ENCODE assay signal across 1 cellular context in the genomic region with DNA sequence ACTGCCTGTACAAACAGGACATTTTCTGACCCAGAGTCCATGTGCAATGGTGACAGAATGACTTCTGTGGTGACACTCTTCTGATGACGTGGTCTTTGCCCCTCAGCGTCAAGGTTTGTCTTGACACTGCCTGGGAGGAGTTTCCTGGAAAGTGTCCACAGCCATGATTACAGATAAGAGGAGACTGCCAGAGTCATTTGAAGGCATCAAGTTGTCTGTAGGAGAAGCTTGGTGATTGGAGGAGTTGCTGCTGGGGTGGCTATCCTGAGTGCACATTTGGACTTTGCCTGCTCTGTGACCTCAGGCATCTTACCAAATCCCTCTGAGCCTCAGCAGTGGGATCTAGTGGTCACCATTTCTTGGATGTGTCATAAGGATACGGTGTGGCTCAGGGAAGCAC.
TF ChIP-seq lines count a peak whose summit lies in the region.

No MANE protein-coding gene starts in this region.

TF ChIP-seq in K562, 482 proteins besides CTCF, POLR2A, EP300 and RAD21 (continued from another document and continues in another):
- no peak for TF ChIP-seq NR4A1 (CRISPR knock-in tag; IDR thresholded peaks at IDR 0.05)
- TF ChIP-seq NR4A1 (tag; IDR thresholded peaks at IDR 0.05) = 0 out of 2 replicates have a peak, but pooled peaks have one; percentile 45
- no peak for TF ChIP-seq KLF6 (CRISPR knock-in tag; IDR thresholded peaks at IDR 0.05; ENCODE audit: borderline replicate concordance)
- TF ChIP-seq, protein P1, sequence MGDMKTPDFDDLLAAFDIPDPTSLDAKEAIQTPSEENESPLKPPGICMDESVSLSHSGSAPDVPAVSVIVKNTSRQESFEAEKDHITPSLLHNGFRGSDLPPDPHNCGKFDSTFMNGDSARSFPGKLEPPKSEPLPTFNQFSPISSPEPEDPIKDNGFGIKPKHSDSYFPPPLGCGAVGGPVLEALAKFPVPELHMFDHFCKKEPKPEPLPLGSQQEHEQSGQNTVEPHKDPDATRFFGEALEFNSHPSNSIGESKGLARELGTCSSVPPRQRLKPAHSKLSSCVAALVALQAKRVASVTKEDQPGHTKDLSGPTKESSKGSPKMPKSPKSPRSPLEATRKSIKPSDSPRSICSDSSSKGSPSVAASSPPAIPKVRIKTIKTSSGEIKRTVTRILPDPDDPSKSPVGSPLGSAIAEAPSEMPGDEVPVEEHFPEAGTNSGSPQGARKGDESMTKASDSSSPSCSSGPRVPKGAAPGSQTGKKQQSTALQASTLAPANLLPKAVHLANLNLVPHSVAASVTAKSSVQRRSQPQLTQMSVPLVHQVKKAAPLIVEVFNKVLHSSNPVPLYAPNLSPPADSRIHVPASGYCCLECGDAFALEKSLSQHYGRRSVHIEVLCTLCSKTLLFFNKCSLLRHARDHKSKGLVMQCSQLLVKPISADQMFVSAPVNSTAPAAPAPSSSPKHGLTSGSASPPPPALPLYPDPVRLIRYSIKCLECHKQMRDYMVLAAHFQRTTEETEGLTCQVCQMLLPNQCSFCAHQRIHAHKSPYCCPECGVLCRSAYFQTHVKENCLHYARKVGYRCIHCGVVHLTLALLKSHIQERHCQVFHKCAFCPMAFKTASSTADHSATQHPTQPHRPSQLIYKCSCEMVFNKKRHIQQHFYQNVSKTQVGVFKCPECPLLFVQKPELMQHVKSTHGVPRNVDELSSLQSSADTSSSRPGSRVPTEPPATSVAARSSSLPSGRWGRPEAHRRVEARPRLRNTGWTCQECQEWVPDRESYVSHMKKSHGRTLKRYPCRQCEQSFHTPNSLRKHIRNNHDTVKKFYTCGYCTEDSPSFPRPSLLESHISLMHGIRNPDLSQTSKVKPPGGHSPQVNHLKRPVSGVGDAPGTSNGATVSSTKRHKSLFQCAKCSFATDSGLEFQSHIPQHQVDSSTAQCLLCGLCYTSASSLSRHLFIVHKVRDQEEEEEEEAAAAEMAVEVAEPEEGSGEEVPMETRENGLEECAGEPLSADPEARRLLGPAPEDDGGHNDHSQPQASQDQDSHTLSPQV (IDR thresholded peaks at IDR 0.05) = peak; percentile 57; the same call in 1 of the 2 replicates
- TF ChIP-seq ZNF165 (CRISPR knock-in tag; IDR thresholded peaks at IDR 0.05; ENCODE audit: borderline replicate concordance) = no peak
- no peak for TF ChIP-seq ZC3H11A (IDR thresholded peaks at IDR 0.05; ENCODE audit: low read depth, low read length)
- TF ChIP-seq ZBTB1 (CRISPR knock-in tag; IDR thresholded peaks at IDR 0.05; ENCODE audit: borderline replicate concordance, low read depth) = no peak
- TF ChIP-seq RFX1 (IDR thresholded peaks at IDR 0.05) = no peak
- TF ChIP-seq, protein P2, sequence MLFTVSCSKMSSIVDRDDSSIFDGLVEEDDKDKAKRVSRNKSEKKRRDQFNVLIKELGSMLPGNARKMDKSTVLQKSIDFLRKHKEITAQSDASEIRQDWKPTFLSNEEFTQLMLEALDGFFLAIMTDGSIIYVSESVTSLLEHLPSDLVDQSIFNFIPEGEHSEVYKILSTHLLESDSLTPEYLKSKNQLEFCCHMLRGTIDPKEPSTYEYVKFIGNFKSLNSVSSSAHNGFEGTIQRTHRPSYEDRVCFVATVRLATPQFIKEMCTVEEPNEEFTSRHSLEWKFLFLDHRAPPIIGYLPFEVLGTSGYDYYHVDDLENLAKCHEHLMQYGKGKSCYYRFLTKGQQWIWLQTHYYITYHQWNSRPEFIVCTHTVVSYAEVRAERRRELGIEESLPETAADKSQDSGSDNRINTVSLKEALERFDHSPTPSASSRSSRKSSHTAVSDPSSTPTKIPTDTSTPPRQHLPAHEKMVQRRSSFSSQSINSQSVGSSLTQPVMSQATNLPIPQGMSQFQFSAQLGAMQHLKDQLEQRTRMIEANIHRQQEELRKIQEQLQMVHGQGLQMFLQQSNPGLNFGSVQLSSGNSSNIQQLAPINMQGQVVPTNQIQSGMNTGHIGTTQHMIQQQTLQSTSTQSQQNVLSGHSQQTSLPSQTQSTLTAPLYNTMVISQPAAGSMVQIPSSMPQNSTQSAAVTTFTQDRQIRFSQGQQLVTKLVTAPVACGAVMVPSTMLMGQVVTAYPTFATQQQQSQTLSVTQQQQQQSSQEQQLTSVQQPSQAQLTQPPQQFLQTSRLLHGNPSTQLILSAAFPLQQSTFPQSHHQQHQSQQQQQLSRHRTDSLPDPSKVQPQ (CRISPR knock-in tag; IDR thresholded peaks at IDR 0.05; ENCODE audit: borderline replicate concordance) = no peak
- TF ChIP-seq CREB1 (IDR thresholded peaks at IDR 0.05) = peak; percentile 93
- TF ChIP-seq CREB1 (CRISPR knock-in tag; IDR thresholded peaks at IDR 0.05) = peak; percentile 90
- peak; percentile 87 for TF ChIP-seq L3MBTL2 (IDR thresholded peaks at IDR 0.05)
- TF ChIP-seq RBM15 (IDR thresholded peaks at IDR 0.05; ENCODE audit: insufficient read depth, low read length) = no peak
- peak; percentile 65 for TF ChIP-seq MYC (IDR thresholded peaks at IDR 0.05; ENCODE audit: low read depth, low read length)
- TF ChIP-seq MYC (CRISPR knock-in tag; IDR thresholded peaks at IDR 0.05; ENCODE audit: borderline replicate concordance, low read depth) = no peak
- TF ChIP-seq, protein P3, sequence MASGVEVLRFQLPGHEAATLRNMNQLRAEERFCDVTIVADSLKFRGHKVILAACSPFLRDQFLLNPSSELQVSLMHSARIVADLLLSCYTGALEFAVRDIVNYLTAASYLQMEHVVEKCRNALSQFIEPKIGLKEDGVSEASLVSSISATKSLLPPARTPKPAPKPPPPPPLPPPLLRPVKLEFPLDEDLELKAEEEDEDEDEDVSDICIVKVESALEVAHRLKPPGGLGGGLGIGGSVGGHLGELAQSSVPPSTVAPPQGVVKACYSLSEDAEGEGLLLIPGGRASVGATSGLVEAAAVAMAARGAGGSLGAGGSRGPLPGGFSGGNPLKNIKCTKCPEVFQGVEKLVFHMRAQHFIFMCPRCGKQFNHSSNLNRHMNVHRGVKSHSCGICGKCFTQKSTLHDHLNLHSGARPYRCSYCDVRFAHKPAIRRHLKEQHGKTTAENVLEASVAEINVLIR (CRISPR knock-in tag; IDR thresholded peaks at IDR 0.05) = peak; percentile 82
- TF ChIP-seq FOXK1 (CRISPR knock-in tag; IDR thresholded peaks at IDR 0.05; ENCODE audit: borderline replicate concordance) = no peak
- no peak for TF ChIP-seq GABPB2 (CRISPR knock-in tag; conservative IDR thresholded peaks at IDR 0.05)
- TF ChIP-seq SMARCE1 (IDR thresholded peaks at IDR 0.05) = peak; percentile 30; the same call in 1 of the 2 replicates
- no peak; the same call in 1 of the 2 replicates for TF ChIP-seq ZNF175 (CRISPR knock-in tag; IDR thresholded peaks at IDR 0.05; ENCODE audit: low read depth)
- no peak for TF ChIP-seq CSDE1 (IDR thresholded peaks at IDR 0.05)
- TF ChIP-seq MCM2 (IDR thresholded peaks at IDR 0.05; ENCODE audit: low read depth) = no peak
- no peak for TF ChIP-seq TAF15 (IDR thresholded peaks at IDR 0.05; ENCODE audit: low read depth, low read length)
- TF ChIP-seq NFIC (IDR thresholded peaks at IDR 0.05) = peak; percentile 42; the same call in 1 of the 2 replicates
- TF ChIP-seq ZNF263 (CRISPR knock-in tag; IDR thresholded peaks at IDR 0.05; ENCODE audit: borderline replicate concordance) = no peak
- TF ChIP-seq ZNF224 (CRISPR knock-in tag; IDR thresholded peaks at IDR 0.05) = no peak
- no peak for TF ChIP-seq KDM5B (IDR thresholded peaks at IDR 0.05; ENCODE audit: insufficient replicate concordance, low read depth, low read length)
- no peak for TF ChIP-seq SAFB (IDR thresholded peaks at IDR 0.05; ENCODE audit: borderline replicate concordance, low read depth, low read length)
- peak; percentile 48; the same call in 1 of the 2 replicates for TF ChIP-seq ARID1B (IDR thresholded peaks at IDR 0.05)
- TF ChIP-seq CC2D1A (IDR thresholded peaks at IDR 0.05) = peak; percentile 72; the same call in 1 of the 2 replicates
- TF ChIP-seq TSC22D4 (tag; IDR thresholded peaks at IDR 0.05) = no peak
- TF ChIP-seq FUS (optimal IDR thresholded peaks at IDR 0.05; ENCODE audit: low read depth, low read length) = no peak
- TF ChIP-seq NCOA1 (IDR thresholded peaks at IDR 0.05; ENCODE audit: low read depth) = peak; percentile 89
- no peak for TF ChIP-seq GABPA (tag; conservative IDR thresholded peaks at IDR 0.05; ENCODE audit: low read depth)
- TF ChIP-seq SAP30 (IDR thresholded peaks at IDR 0.05; ENCODE audit: borderline replicate concordance, insufficient read depth, low read depth, low read length, poor library complexity, severe bottlenecking) = no peak
- TF ChIP-seq TAF7 (tag; IDR thresholded peaks at IDR 0.05) = no peak
- TF ChIP-seq, protein P4, sequence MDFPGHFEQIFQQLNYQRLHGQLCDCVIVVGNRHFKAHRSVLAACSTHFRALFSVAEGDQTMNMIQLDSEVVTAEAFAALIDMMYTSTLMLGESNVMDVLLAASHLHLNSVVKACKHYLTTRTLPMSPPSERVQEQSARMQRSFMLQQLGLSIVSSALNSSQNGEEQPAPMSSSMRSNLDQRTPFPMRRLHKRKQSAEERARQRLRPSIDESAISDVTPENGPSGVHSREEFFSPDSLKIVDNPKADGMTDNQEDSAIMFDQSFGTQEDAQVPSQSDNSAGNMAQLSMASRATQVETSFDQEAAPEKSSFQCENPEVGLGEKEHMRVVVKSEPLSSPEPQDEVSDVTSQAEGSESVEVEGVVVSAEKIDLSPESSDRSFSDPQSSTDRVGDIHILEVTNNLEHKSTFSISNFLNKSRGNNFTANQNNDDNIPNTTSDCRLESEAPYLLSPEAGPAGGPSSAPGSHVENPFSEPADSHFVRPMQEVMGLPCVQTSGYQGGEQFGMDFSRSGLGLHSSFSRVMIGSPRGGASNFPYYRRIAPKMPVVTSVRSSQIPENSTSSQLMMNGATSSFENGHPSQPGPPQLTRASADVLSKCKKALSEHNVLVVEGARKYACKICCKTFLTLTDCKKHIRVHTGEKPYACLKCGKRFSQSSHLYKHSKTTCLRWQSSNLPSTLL (IDR thresholded peaks at IDR 0.05) = no peak
- TF ChIP-seq GTF2E2 (tag; IDR thresholded peaks at IDR 0.05) = no peak
- TF ChIP-seq, protein P5, sequence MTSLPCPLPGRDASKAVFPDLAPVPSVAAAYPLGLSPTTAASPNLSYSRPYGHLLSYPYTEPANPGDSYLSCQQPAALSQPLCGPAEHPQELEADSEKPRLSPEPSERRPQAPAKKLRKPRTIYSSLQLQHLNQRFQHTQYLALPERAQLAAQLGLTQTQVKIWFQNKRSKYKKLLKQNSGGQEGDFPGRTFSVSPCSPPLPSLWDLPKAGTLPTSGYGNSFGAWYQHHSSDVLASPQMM (CRISPR knock-in tag; IDR thresholded peaks at IDR 0.05) = no peak
- peak in 1 of 2 experiments; percentile 47; a peak in 1 of 4 replicates for TF ChIP-seq FOXK2 (conservative IDR thresholded peaks at IDR 0.05 in 1 of 2, IDR thresholded peaks at IDR 0.05 in 1 of 2; ENCODE audit: low read depth in 2 of 2)
- TF ChIP-seq KHSRP (IDR thresholded peaks at IDR 0.05) = peak; percentile 62; the same call in 1 of the 2 replicates
- TF ChIP-seq, protein P6, sequence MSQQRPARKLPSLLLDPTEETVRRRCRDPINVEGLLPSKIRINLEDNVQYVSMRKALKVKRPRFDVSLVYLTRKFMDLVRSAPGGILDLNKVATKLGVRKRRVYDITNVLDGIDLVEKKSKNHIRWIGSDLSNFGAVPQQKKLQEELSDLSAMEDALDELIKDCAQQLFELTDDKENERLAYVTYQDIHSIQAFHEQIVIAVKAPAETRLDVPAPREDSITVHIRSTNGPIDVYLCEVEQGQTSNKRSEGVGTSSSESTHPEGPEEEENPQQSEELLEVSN (IDR thresholded peaks at IDR 0.05; ENCODE audit: borderline replicate concordance in 1 of 2, extremely low read depth in 1 of 2, insufficient read depth in 1 of 2, insufficient read length in 1 of 2, low read depth in 1 of 2, low read length in 1 of 2, poor library complexity in 1 of 2, severe bottlenecking in 1 of 2) = peak in 1 of 2 experiments; percentile 41
- TF ChIP-seq SLC30A9 (CRISPR knock-in tag; IDR thresholded peaks at IDR 0.05) = no peak
- no peak for TF ChIP-seq RFX7 (CRISPR knock-in tag; IDR thresholded peaks at IDR 0.05)
- peak; percentile 77; the same call in 1 of the 2 replicates for TF ChIP-seq NBN (IDR thresholded peaks at IDR 0.05; ENCODE audit: low read depth)
- TF ChIP-seq CCNT2 (IDR thresholded peaks at IDR 0.05; ENCODE audit: borderline replicate concordance, extremely low read depth, insufficient read length, low read depth, low read length) = no peak
- TF ChIP-seq, protein P7, sequence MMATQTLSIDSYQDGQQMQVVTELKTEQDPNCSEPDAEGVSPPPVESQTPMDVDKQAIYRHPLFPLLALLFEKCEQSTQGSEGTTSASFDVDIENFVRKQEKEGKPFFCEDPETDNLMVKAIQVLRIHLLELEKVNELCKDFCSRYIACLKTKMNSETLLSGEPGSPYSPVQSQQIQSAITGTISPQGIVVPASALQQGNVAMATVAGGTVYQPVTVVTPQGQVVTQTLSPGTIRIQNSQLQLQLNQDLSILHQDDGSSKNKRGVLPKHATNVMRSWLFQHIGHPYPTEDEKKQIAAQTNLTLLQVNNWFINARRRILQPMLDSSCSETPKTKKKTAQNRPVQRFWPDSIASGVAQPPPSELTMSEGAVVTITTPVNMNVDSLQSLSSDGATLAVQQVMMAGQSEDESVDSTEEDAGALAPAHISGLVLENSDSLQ (IDR thresholded peaks at IDR 0.05) = peak; percentile 84
- TF ChIP-seq, protein P8, sequence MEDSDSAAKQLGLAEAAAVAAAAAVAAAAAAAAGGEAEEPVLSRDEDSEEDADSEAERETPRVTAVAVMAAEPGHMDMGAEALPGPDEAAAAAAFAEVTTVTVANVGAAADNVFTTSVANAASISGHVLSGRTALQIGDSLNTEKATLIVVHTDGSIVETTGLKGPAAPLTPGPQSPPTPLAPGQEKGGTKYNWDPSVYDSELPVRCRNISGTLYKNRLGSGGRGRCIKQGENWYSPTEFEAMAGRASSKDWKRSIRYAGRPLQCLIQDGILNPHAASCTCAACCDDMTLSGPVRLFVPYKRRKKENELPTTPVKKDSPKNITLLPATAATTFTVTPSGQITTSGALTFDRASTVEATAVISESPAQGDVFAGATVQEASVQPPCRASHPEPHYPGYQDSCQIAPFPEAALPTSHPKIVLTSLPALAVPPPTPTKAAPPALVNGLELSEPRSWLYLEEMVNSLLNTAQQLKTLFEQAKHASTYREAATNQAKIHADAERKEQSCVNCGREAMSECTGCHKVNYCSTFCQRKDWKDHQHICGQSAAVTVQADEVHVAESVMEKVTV (CRISPR knock-in tag; IDR thresholded peaks at IDR 0.05) = no peak
- TF ChIP-seq, protein P9, sequence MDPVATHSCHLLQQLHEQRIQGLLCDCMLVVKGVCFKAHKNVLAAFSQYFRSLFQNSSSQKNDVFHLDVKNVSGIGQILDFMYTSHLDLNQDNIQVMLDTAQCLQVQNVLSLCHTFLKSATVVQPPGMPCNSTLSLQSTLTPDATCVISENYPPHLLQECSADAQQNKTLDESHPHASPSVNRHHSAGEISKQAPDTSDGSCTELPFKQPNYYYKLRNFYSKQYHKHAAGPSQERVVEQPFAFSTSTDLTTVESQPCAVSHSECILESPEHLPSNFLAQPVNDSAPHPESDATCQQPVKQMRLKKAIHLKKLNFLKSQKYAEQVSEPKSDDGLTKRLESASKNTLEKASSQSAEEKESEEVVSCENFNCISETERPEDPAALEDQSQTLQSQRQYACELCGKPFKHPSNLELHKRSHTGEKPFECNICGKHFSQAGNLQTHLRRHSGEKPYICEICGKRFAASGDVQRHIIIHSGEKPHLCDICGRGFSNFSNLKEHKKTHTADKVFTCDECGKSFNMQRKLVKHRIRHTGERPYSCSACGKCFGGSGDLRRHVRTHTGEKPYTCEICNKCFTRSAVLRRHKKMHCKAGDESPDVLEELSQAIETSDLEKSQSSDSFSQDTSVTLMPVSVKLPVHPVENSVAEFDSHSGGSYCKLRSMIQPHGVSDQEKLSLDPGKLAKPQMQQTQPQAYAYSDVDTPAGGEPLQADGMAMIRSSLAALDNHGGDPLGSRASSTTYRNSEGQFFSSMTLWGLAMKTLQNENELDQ (CRISPR knock-in tag; IDR thresholded peaks at IDR 0.05; ENCODE audit: borderline replicate concordance) = no peak
- no peak for TF ChIP-seq TAL1 (IDR thresholded peaks at IDR 0.05)
